18 cellular contexts compared by ENCODE assay signal in the genomic region with DNA sequence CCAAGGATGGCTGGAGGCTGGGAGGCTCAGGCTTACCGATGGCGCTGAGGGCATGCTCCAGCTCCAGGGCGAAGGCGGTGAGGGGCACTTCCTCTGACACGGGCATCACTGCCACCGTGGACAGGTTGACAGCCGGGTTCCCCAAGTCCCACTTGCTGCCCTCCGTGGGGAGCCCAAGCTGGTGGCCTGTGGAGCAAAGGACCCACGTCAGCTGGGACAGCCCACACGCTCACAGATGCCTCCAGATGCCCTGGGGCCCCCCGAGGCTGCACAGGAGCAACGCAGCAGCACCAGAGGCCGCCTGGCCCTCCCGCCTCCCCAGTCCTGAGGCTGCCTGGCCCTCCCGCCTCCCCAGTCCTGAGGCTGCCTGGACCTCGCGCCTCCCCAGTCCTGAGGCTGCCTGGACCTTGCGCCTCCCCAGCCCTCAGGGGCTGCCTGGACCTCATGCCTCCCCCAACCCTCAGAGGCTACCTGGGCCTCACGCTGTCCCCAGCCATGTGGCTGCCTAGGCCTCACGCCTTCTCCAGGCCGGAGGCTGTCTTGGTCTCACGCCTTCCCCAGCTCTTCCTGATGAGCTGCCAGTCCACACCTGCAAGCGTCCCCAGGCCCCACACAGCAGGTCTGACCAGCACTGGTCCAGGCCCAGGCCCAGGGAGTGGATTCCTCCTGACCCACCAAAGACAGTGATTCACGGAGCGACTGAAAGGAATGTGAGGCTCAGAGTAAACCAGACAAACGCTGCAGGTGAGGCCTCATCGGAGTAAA. TPM values are rescaled to one million over a fixed set of nuclear protein-coding genes. Genes with fewer than 3 reads are reported as not detected.
"Had no signal": no experiment of that assay in that cellular context is flagged by ENCODE, and none has a peak within 500 bp of the region (broad histone marks: within the 10 kb centered on the region; RNA-seq: fewer than 3 reads in every experiment).

No MANE protein-coding gene starts in this region.

- ATAC-seq: esophagus mucosa; left colon; right cardiac atrium; stimulated activated effector memory CD8-positive, alpha-beta T cell treated with anti-CD3 and anti-CD28 coated beads, Interleukin-12 subunit alpha, Interleukin-12 subunit beta, amount 100 ng/mL, for 72 hours had no signal

- H3K4me3 ChIP-seq: tibial artery had no signal

- H3K36me3 ChIP-seq: neutrophil had no signal

- H3K9me3 ChIP-seq: neutrophil, tibial artery had no signal

- H3K27me3 ChIP-seq: neutrophil, tibial artery had no signal

- FAIRE-seq: endometrium, small intestine had no signal

- H3K27ac ChIP-seq: neutrophil, tibial artery had no signal

- DNase-seq: activated CD4-positive, alpha-beta memory T cell treated with anti-CD3 and anti-CD28 coated beads for 36 hours; activated CD4-positive, CD25-positive, alpha-beta regulatory T cell treated with anti-CD3 and anti-CD28 coated beads, Interleukin-2, amount 50 U/mL, for 72 hours; activated gamma-delta T cell; activated naive CD8-positive, alpha-beta T cell treated with anti-CD3 and anti-CD28 coated beads for 36 hours; activated T-cell treated with anti-CD3 and anti-CD28 coated beads, Interleukin-2, amount 50 U/mL, for 48 hours; anterior cingulate cortex; glutamatergic neuron; immature natural killer cell; left colon; naive B cell; small intestine had no signal

RNA-seq across cellular contexts. Expression of gene ENTPD8, which starts 43.6 kb away (rescaled TPM):
- total RNA-seq: activated CD4-positive, alpha-beta memory T cell treated with anti-CD3 and anti-CD28 coated beads for 36 hours; activated naive CD8-positive, alpha-beta T cell treated with anti-CD3 and anti-CD28 coated beads for 36 hours; esophagus mucosa; right cardiac atrium; T-helper 2 cell treated with Interferon-gamma antibody and Interleukin-4, amounts not matched to agents 100 ng/mL and 5 ng/mL, for 36 hours had no signal
- polyA plus RNA-seq: immature natural killer cell, right cardiac atrium had no signal
